Comparison of ENCODE assay signal across 8 cellular contexts in the genomic region with DNA sequence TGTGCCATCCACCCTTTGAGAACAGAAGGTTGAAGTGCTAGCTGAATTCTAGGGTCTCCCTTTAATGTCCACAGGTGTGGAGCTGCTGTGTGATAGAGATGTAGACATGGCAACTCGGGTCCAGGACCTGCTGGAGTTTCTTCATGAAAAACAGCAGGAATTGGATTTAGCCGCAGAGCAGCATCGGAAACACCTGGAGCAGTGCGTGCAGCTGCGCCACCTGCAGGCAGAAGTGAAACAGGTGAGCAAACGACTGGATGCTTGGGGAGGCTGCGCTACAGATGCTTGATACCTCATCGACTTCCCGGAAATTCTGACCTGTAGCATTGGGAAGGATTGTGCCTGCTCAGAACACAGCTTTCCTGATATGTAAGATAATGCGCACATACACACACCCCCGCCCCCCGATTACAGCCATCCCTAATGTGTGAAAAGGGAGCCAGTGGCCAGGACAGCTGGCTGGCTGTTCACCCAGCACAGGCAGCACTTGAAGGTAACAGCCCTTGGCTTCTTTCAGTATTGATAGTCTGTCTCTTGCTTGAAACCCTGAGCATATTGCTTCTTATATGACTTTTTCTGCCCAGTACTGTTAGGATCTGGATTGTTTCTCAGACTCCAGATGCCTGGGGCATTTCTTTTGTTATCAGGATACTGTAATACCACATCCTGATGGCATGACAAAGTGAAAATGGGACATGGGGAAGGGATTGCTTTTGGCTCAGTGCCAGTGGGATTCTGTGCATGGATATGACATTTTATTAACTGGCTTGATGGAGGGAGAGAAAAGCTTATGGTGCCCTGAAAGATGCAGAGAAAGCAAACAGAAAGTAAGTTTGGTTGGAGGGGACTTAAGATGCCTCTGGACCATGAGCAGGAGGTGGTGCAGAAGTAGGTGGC.
DNase-seq lines count a peak whose midpoint lies in the region; ATAC-seq and TF ChIP-seq lines count a peak whose summit lies in the region.

No MANE protein-coding gene starts in this region.

- no peaks in the 10 kb centered on the region for H3K4me1 ChIP-seq in colonic mucosa
- no peaks in the 10 kb centered on the region for H3K4me1 ChIP-seq in psoas muscle

- ATAC-seq in activated CD4-positive, alpha-beta T cell treated with anti-CD3 and anti-CD28 coated beads for 36 hours: peak; percentile 33
- ATAC-seq in psoas muscle: peak in 1 of 4 donors; percentile 50
- ATAC-seq in HG03571 (IDR thresholded peaks at IDR 0.05; ENCODE audit: unreplicated experiment): no peak
- no peak for ATAC-seq in GM21786 (IDR thresholded peaks at IDR 0.05; ENCODE audit: unreplicated experiment)

- H3K36me3 Mint-ChIP-seq in activated CD4-positive, alpha-beta T cell treated with anti-CD3 and anti-CD28 coated beads for 36 hours (ENCODE audit: low read depth): no peaks in the 10 kb centered on the region
- H3K36me3 Mint-ChIP-seq in activated T-helper 2 cell treated with anti-CD3 and anti-CD28 coated beads, Interferon-gamma antibody, Interleukin-2, Interleukin-4, amounts not matched to agents 10 μg/mL and 5 μg/mL and 100 μg/mL, durations not matched to agents 14 hours and 24 hours and 36 hours (ENCODE audit: low read depth): no peaks in the 10 kb centered on the region

- peaks cover 23% of the 10 kb centered on the region for H3K4me1 Mint-ChIP-seq in activated CD4-positive, alpha-beta T cell treated with anti-CD3 and anti-CD28 coated beads for 36 hours
- peaks cover 48% of the 10 kb centered on the region for H3K4me1 Mint-ChIP-seq in activated T-helper 2 cell treated with anti-CD3 and anti-CD28 coated beads, Interferon-gamma antibody, Interleukin-2, Interleukin-4, amounts not matched to agents 10 μg/mL and 5 μg/mL and 100 μg/mL, durations not matched to agents 14 hours and 24 hours and 36 hours (ENCODE audit: low read depth)

- H3K4me3 ChIP-seq in colonic mucosa (no peak overlapping the region), psoas muscle (no peak overlapping the region)

- no peaks in the 10 kb centered on the region for H3K27me3 ChIP-seq in colonic mucosa
- H3K27me3 ChIP-seq in psoas muscle (ENCODE audit: insufficient read depth in 3 of 3, low read length in 2 of 3): no peaks in the 10 kb centered on the region

- H3K9me3 ChIP-seq in colonic mucosa (no peaks in the 10 kb centered on the region), psoas muscle (no peaks in the 10 kb centered on the region)

- TF ChIP-seq CTCF in colonic mucosa (IDR thresholded peaks at IDR 0.05) (peak; percentile 21), psoas muscle (IDR thresholded peaks at IDR 0.05) (peak; percentile 45)

- H3K36me3 ChIP-seq in colonic mucosa (peaks cover 22% of the 10 kb centered on the region), psoas muscle (ENCODE audit: insufficient read depth in 1 of 2, low read depth in 1 of 2) (peaks cover 21 to 98% of the 10 kb centered on the region in 2 donors)

- no peaks in the 10 kb centered on the region for H3K27me3 Mint-ChIP-seq in activated CD4-positive, alpha-beta T cell treated with anti-CD3 and anti-CD28 coated beads for 36 hours
- H3K27me3 Mint-ChIP-seq in activated T-helper 2 cell treated with anti-CD3 and anti-CD28 coated beads, Interferon-gamma antibody, Interleukin-2, Interleukin-4, amounts not matched to agents 10 μg/mL and 5 μg/mL and 100 μg/mL, durations not matched to agents 14 hours and 24 hours and 36 hours (ENCODE audit: low read depth): peaks cover 2% of the 10 kb centered on the region

- no peaks in the 10 kb centered on the region for H3K9me3 Mint-ChIP-seq in activated CD4-positive, alpha-beta T cell treated with anti-CD3 and anti-CD28 coated beads for 36 hours (ENCODE audit: low read depth)
- no peaks in the 10 kb centered on the region for H3K9me3 Mint-ChIP-seq in activated T-helper 2 cell treated with anti-CD3 and anti-CD28 coated beads, Interferon-gamma antibody, Interleukin-2, Interleukin-4, amounts not matched to agents 10 μg/mL and 5 μg/mL and 100 μg/mL, durations not matched to agents 14 hours and 24 hours and 36 hours

- no peak overlapping the region for H3K9ac ChIP-seq in colonic mucosa (ENCODE audit: low read depth in 2 of 2, low read length in 2 of 2)

- H3K27ac ChIP-seq in colonic mucosa (no peak overlapping the region), psoas muscle (no peak overlapping the region)

- peak; percentile 42 for DNase-seq in activated CD4-positive, alpha-beta T cell treated with anti-CD3 and anti-CD28 coated beads for 36 hours
- DNase-seq in activated CD4-positive, alpha-beta T cell treated with anti-CD3 and anti-CD28 coated beads for 4 hours: no peak
- peak; percentile 59 for DNase-seq in NCI-H510A treated with DMSO at 0.1 percent for 48 hours (lab: John Stamatoyannopoulos, UW)
- peak; percentile 36 for DNase-seq in colonic mucosa
- DNase-seq in psoas muscle: no peak
- no peak for DNase-seq in activated T-helper 2 cell treated with anti-CD3 and anti-CD28 coated beads, Interferon-gamma antibody, Interleukin-2, Interleukin-4, amounts not matched to agents 10 μg/mL and 5 μg/mL and 100 μg/mL, durations not matched to agents 14 hours and 24 hours and 36 hours (ENCODE audit: low spot score)

- no peak overlapping the region for H3K27ac Mint-ChIP-seq in activated CD4-positive, alpha-beta T cell treated with anti-CD3 and anti-CD28 coated beads for 36 hours
- H3K27ac Mint-ChIP-seq in activated T-helper 2 cell treated with anti-CD3 and anti-CD28 coated beads, Interferon-gamma antibody, Interleukin-2, Interleukin-4, amounts not matched to agents 10 μg/mL and 5 μg/mL and 100 μg/mL, durations not matched to agents 14 hours and 24 hours and 36 hours: no peak overlapping the region

- CTCF ChIA-PET in activated CD4-positive, alpha-beta T cell treated with anti-CD3 and anti-CD28 coated beads for 36 hours (lab: Charles Lee): interaction anchor here (0.6 to 10.8 kb wide), 10 partner anchors 11 to 1383 kb away, joined by 3 to 124 read pairs (median 3); no protein-coding TSS in a partner anchor

- 84 to 86% (median 85%) methylated on average over 12 of the region's 12 CpGs for WGBS in psoas muscle, 3 donors

- intact Hi-C loops in activated CD4-positive, alpha-beta T cell treated with anti-CD3 and anti-CD28 coated beads for 36 hours (cut with DNase I, micrococcal nuclease): loop anchor here (1.0 to 5.0 kb wide), 4 partner anchors 283 to 637 kb away; no protein-coding TSS in a partner anchor
- intact Hi-C loops in colonic mucosa (cut with DNase I) (loop anchor here (10.0 kb wide), 1 partner anchor 380 kb away; no protein-coding TSS in a partner anchor), psoas muscle (cut with DNase I) (loop anchor here in 1 of 2 donors (10.0 kb wide), 1 partner anchor 280 kb away; no protein-coding TSS in a partner anchor)
- intact Hi-C loops in activated T-helper 2 cell treated with anti-CD3 and anti-CD28 coated beads, Interferon-gamma antibody, Interleukin-2, Interleukin-4, amounts not matched to agents 10 μg/mL and 5 μg/mL and 100 μg/mL, durations not matched to agents 14 hours and 24 hours and 36 hours (cut with micrococcal nuclease): loop anchor here (1.0 to 10.0 kb wide), 3 partner anchors 232 to 510 kb away; a partner anchor contains a TSS

- POLR2A ChIA-PET in activated CD4-positive, alpha-beta T cell treated with anti-CD3 and anti-CD28 coated beads for 36 hours (lab: Charles Lee): no interaction called here

- no peak overlapping the region for H3K4me3 Mint-ChIP-seq in activated CD4-positive, alpha-beta T cell treated with anti-CD3 and anti-CD28 coated beads for 36 hours
- no peak overlapping the region for H3K4me3 Mint-ChIP-seq in activated T-helper 2 cell treated with anti-CD3 and anti-CD28 coated beads, Interferon-gamma antibody, Interleukin-2, Interleukin-4, amounts not matched to agents 10 μg/mL and 5 μg/mL and 100 μg/mL, durations not matched to agents 14 hours and 24 hours and 36 hours (ENCODE audit: low read depth)

Comparison
In these comparisons a context has a peak if more than half of its experiments do, and no peak if none do; other contexts are left out.
1. DNase-seq: peak in activated CD4-positive, alpha-beta T cell treated with anti-CD3 and anti-CD28 coated beads for 36 hours (single experiment), NCI-H510A treated with DMSO at 0.1 percent for 48 hours (single experiment) and colonic mucosa (single experiment); none in activated CD4-positive, alpha-beta T cell treated with anti-CD3 and anti-CD28 coated beads for 4 hours (0 of 2), psoas muscle (0 of 2) and activated T-helper 2 cell treated with anti-CD3 and anti-CD28 coated beads, Interferon-gamma antibody, Interleukin-2, Interleukin-4, amounts not matched to agents 10 μg/mL and 5 μg/mL and 100 μg/mL, durations not matched to agents 14 hours and 24 hours and 36 hours (single experiment).